20 cellular contexts compared by ENCODE assay signal in the genomic region with DNA sequence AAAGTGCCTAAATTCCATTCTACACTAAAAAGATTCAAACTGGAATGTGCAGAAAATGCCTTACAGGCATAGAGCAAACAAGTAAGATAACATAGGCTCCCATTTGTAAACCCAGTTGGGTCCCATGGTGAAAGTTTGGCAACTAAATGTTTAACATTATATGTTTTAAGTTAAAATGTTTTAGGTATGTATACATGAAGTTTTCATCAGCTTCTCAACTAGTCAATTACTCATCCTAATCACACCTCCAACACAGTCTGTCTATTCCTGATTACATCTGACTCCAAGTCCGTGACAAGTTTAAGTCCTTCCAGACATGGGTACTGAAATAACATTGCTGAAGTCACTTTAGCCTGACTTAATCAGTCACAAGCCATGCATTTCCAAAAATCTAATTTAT. TPM values are rescaled to one million over a fixed set of nuclear protein-coding genes. Genes with fewer than 3 reads are reported as not detected.
"Had no signal": no experiment of that assay in that cellular context is flagged by ENCODE, and none has a peak within 500 bp of the region (broad histone marks: within the 10 kb centered on the region; RNA-seq: fewer than 3 reads in every experiment).

No MANE protein-coding gene starts in this region.

- H3K27me3 ChIP-seq: esophagus muscularis mucosa, tibial artery had no signal

- H3K4me1 Mint-ChIP-seq: activated CD4-positive, alpha-beta T cell treated with anti-CD3 and anti-CD28 coated beads, Interleukin-2, amount 10 ng/mL, durations not matched to agents 24 days and 14 days; nephron progenitor cell; T-cell had no signal

- H3K4me1 ChIP-seq: esophagus muscularis mucosa, left ventricle myocardium inferior had no signal

- H3K36me3 ChIP-seq: esophagus muscularis mucosa, left ventricle myocardium inferior, tibial artery had no signal

- H3K9me3 ChIP-seq: esophagus muscularis mucosa, tibial artery had no signal

- H3K36me3 Mint-ChIP-seq: T-cell had no signal

- ATAC-seq: activated CD8-positive, alpha-beta T cell treated with anti-CD3 and anti-CD28 coated beads, Interleukin-2, amount 10 ng/mL, durations not matched to agents 7 days and 5 days; T-cell had no signal

- H3K4me3 Mint-ChIP-seq: activated CD4-positive, alpha-beta T cell treated with anti-CD3 and anti-CD28 coated beads, Interleukin-2, amount 10 ng/mL, durations not matched to agents 24 days and 14 days; activated CD8-positive, alpha-beta T cell treated with anti-CD3 and anti-CD28 coated beads, Interleukin-2, amount 10 ng/mL, durations not matched to agents 7 days and 5 days; nephron progenitor cell; T-cell had no signal

- H3K4me3 ChIP-seq: esophagus muscularis mucosa, left ventricle myocardium inferior, tibial artery had no signal

- H3K27me3 Mint-ChIP-seq: activated CD4-positive, alpha-beta T cell treated with anti-CD3 and anti-CD28 coated beads, Interleukin-2, amount 10 ng/mL, durations not matched to agents 24 days and 14 days had no signal

- H3K27ac Mint-ChIP-seq: activated CD4-positive, alpha-beta T cell treated with anti-CD3 and anti-CD28 coated beads, Interleukin-2, amount 10 ng/mL, durations not matched to agents 24 days and 14 days; activated CD8-positive, alpha-beta T cell treated with anti-CD3 and anti-CD28 coated beads, Interleukin-2, amount 10 ng/mL, durations not matched to agents 7 days and 5 days; nephron progenitor cell; T-cell had no signal

- DNase-seq: activated CD4-positive, alpha-beta T cell treated with anti-CD3 and anti-CD28 coated beads, Interleukin-2, amount 10 ng/mL, durations not matched to agents 24 days and 14 days; activated CD4-positive, CD25-positive, alpha-beta regulatory T cell; activated CD8-positive, alpha-beta memory T cell treated with anti-CD3 and anti-CD28 coated beads, Interleukin-2, amount 50 U/mL, for 48 hours; activated CD8-positive, alpha-beta T cell treated with anti-CD3 and anti-CD28 coated beads, Interleukin-2, amount 10 ng/mL, durations not matched to agents 7 days and 5 days; activated effector memory CD4-positive, alpha-beta T cell treated with anti-CD3 and anti-CD28 coated beads, Interleukin-2, amount 50 U/mL, for 16 hours; activated naive CD4-positive, alpha-beta T cell treated with anti-CD3 and anti-CD28 coated beads, Interleukin-2, amount 50 U/mL, for 16 hours; activated T-cell treated with anti-CD3 and anti-CD28 coated beads, Interleukin-2, amount 50 U/mL, for 48 hours; dermis blood vessel endothelial cell; effector memory CD4-positive, alpha-beta T cell; kidney glomerular epithelial cell; left ventricle myocardium inferior; mammary epithelial cell; nephron progenitor cell; nucleus accumbens; posterior cingulate gyrus; stimulated activated CD8-positive, alpha-beta memory T cell treated with anti-CD3 and anti-CD28 coated beads, Interleukin-4, amount 100 ng/mL, for 48 hours; stimulated activated naive CD4-positive, alpha-beta T cell; T-cell; tibial artery had no signal

- H3K27ac ChIP-seq: esophagus muscularis mucosa, left ventricle myocardium inferior, tibial artery had no signal

RNA-seq across cellular contexts. Expression of gene MYLK, which starts 25.0 kb away (rescaled TPM):
- total RNA-seq: activated CD8-positive, alpha-beta T cell treated with anti-CD3 and anti-CD28 coated beads, Interleukin-2, amount 10 ng/mL, durations not matched to agents 7 days and 5 days had no signal
